In the genomic region with DNA sequence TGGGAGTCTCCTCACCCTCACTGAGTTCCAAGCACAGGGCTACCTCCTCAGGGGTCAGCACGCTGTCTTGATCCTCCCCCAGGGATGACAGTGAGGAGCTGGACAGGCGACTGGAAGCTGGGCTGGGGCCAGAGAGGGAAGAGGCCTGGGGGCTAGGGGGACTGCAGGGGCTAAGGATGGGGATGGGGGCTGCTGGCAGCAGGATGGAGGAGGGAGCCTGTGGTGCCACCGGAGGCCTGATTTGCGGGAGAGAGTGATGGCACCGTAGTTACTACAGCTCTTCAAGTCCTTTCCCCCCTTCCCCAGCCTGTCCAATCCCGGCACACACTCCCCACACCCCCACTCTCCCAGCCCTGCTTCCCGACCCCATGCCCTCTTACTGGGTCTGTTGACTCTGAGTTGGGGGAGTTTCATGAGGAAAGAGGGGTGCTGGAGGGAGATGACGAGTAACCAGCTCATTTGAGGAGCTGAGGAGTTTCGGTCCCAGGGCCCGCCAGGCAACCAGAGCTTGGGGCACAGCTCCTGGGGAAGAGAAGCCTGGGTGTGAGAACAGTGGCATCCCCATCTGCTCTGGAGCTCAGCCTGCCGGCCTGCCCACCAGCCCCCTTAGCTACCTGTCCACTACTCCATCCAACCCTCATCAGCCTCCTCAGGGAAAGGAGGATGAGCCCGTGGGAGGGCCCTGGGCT, we compare ENCODE assay signal across 31 cellular contexts. TPM values are rescaled to one million over a fixed set of nuclear protein-coding genes. Genes with fewer than 3 reads are reported as not detected.
"Had no signal": no experiment of that assay in that cellular context is flagged by ENCODE, and none has a peak within 500 bp of the region (broad histone marks: within the 10 kb centered on the region; RNA-seq: fewer than 3 reads in every experiment).

No MANE protein-coding gene starts in this region.

- H3K36me3 Mint-ChIP-seq: activated naive CD8-positive, alpha-beta T cell treated with anti-CD3 and anti-CD28 coated beads, Interleukin-2, amount 10 ng/mL, durations not matched to agents 7 days and 5 days; immature natural killer cell; natural killer cell had no signal

- H3K4me1 Mint-ChIP-seq: activated CD4-positive, alpha-beta T cell treated with anti-CD3 and anti-CD28 coated beads, Interleukin-2, amount 10 ng/mL, durations not matched to agents 24 days and 14 days; immature natural killer cell; natural killer cell had no signal

- DNase-seq: activated CD4-positive, alpha-beta T cell treated with anti-CD3 and anti-CD28 coated beads, Interleukin-2, amount 10 ng/mL, durations not matched to agents 24 days and 14 days; activated CD8-positive, alpha-beta T cell treated with anti-CD3 and anti-CD28 coated beads for 36 hours; activated naive CD4-positive, alpha-beta T cell treated with anti-CD3 and anti-CD28 coated beads for 36 hours; activated naive CD8-positive, alpha-beta T cell treated with anti-CD3 and anti-CD28 coated beads, Interleukin-2, amount 10 ng/mL, durations not matched to agents 7 days and 5 days; activated T-cell treated with anti-CD3 and anti-CD28 coated beads, Interleukin-2, amount 50 U/mL, for 4 hours; dermis blood vessel endothelial cell; effector CD8-positive, alpha-beta T cell; glutamatergic neuron; immature natural killer cell; left lung; mammary epithelial cell; midbrain; natural killer cell; stimulated activated CD4-positive, alpha-beta T cell treated with anti-CD3 and anti-CD28 coated beads, Interleukin-1b, Interleukin-23, amount 100 ng/mL, for 48 hours; stomach had no signal

- H3K4me3 Mint-ChIP-seq: activated CD4-positive, alpha-beta T cell treated with anti-CD3 and anti-CD28 coated beads, Interleukin-2, amount 10 ng/mL, durations not matched to agents 24 days and 14 days; activated CD8-positive, alpha-beta T cell treated with anti-CD3 and anti-CD28 coated beads for 36 hours; activated naive CD4-positive, alpha-beta T cell treated with anti-CD3 and anti-CD28 coated beads for 36 hours; activated naive CD8-positive, alpha-beta T cell treated with anti-CD3 and anti-CD28 coated beads, Interleukin-2, amount 10 ng/mL, durations not matched to agents 7 days and 5 days; activated T-cell treated with anti-CD3 and anti-CD28 coated beads, Interleukin-2, amount 50 U/mL, for 4 hours; immature natural killer cell; natural killer cell; T-helper 2 cell treated with Interferon-gamma antibody and Interleukin-4, amounts not matched to agents 5 μg/mL and 100 μg/mL, for 36 hours had no signal

- H3K27ac Mint-ChIP-seq: activated CD4-positive, alpha-beta T cell treated with anti-CD3 and anti-CD28 coated beads, Interleukin-2, amount 10 ng/mL, durations not matched to agents 24 days and 14 days; activated CD8-positive, alpha-beta T cell treated with anti-CD3 and anti-CD28 coated beads for 36 hours; activated naive CD4-positive, alpha-beta T cell treated with anti-CD3 and anti-CD28 coated beads for 36 hours; activated naive CD8-positive, alpha-beta T cell treated with anti-CD3 and anti-CD28 coated beads, Interleukin-2, amount 10 ng/mL, durations not matched to agents 7 days and 5 days; activated T-helper 2 cell treated with anti-CD3 and anti-CD28 coated beads, Interferon-gamma antibody, Interleukin-2, Interleukin-4, amounts not matched to agents 10 μg/mL and 5 μg/mL and 100 μg/mL, durations not matched to agents 14 hours and 24 hours and 36 hours; immature natural killer cell; natural killer cell; T-helper 2 cell treated with Interferon-gamma antibody and Interleukin-4, amounts not matched to agents 5 μg/mL and 100 μg/mL, for 36 hours had no signal

- FAIRE-seq: frontal cortex had no signal

- H3K4me3 ChIP-seq: hepatocyte, left lung, ovary, psoas muscle, right atrium auricular region, stomach, suprapubic skin, tibial nerve, vagina had no signal

- H3K9me3 Mint-ChIP-seq: activated CD4-positive, alpha-beta T cell treated with anti-CD3 and anti-CD28 coated beads, Interleukin-2, amount 10 ng/mL, durations not matched to agents 24 days and 14 days; activated CD8-positive, alpha-beta T cell treated with anti-CD3 and anti-CD28 coated beads for 36 hours; activated naive CD4-positive, alpha-beta T cell treated with anti-CD3 and anti-CD28 coated beads for 36 hours; activated naive CD8-positive, alpha-beta T cell treated with anti-CD3 and anti-CD28 coated beads, Interleukin-2, amount 10 ng/mL, durations not matched to agents 7 days and 5 days; activated T-cell treated with anti-CD3 and anti-CD28 coated beads, Interleukin-2, amount 50 U/mL, for 4 hours; activated T-helper 2 cell treated with anti-CD3 and anti-CD28 coated beads, Interferon-gamma antibody, Interleukin-2, Interleukin-4, amounts not matched to agents 10 μg/mL and 5 μg/mL and 100 μg/mL, durations not matched to agents 14 hours and 24 hours and 36 hours; immature natural killer cell; natural killer cell; T-helper 2 cell treated with Interferon-gamma antibody and Interleukin-4, amounts not matched to agents 5 μg/mL and 100 μg/mL, for 36 hours had no signal

- H3K27ac ChIP-seq: hepatocyte, left lung, ovary, psoas muscle, right atrium auricular region, stomach, suprapubic skin, tibial nerve, vagina, VCaP had no signal

- H3K27me3 Mint-ChIP-seq: activated CD8-positive, alpha-beta T cell treated with anti-CD3 and anti-CD28 coated beads for 36 hours had no signal

- ATAC-seq: activated CD4-positive, CD25-positive, alpha-beta regulatory T cell treated with anti-CD3 and anti-CD28 coated beads, Interleukin-2, amount 50 U/mL, for 24 hours; activated CD8-positive, alpha-beta T cell treated with anti-CD3 and anti-CD28 coated beads for 36 hours; activated T-cell treated with anti-CD3 and anti-CD28 coated beads, Interleukin-2, amount 50 U/mL, for 4 hours; esophagus mucosa; left lung; natural killer cell; psoas muscle had no signal

RNA-seq across cellular contexts. Expression of gene ROBO4, which starts 10.5 kb away (rescaled TPM):
- total RNA-seq: activated CD4-positive, alpha-beta T cell treated with anti-CD3 and anti-CD28 coated beads, Interleukin-2, amount 10 ng/mL, durations not matched to agents 24 days and 14 days; activated CD8-positive, alpha-beta T cell treated with anti-CD3 and anti-CD28 coated beads for 36 hours; activated naive CD4-positive, alpha-beta T cell treated with anti-CD3 and anti-CD28 coated beads for 36 hours; activated naive CD8-positive, alpha-beta T cell treated with anti-CD3 and anti-CD28 coated beads, Interleukin-2, amount 10 ng/mL, durations not matched to agents 7 days and 5 days; activated T-cell treated with anti-CD3 and anti-CD28 coated beads, Interleukin-2, amount 50 U/mL, for 4 hours; activated T-helper 2 cell treated with anti-CD3 and anti-CD28 coated beads, Interferon-gamma antibody, Interleukin-2, Interleukin-4, amounts not matched to agents 10 μg/mL and 5 μg/mL and 100 μg/mL, durations not matched to agents 14 hours and 24 hours and 36 hours; natural killer cell had no signal

RNA-seq across cellular contexts. Expression of gene HEPN1, which starts 31.9 kb away (rescaled TPM):
- total RNA-seq: activated CD4-positive, alpha-beta T cell treated with anti-CD3 and anti-CD28 coated beads, Interleukin-2, amount 10 ng/mL, durations not matched to agents 24 days and 14 days; activated CD8-positive, alpha-beta T cell treated with anti-CD3 and anti-CD28 coated beads for 36 hours; activated naive CD4-positive, alpha-beta T cell treated with anti-CD3 and anti-CD28 coated beads for 36 hours; activated naive CD8-positive, alpha-beta T cell treated with anti-CD3 and anti-CD28 coated beads, Interleukin-2, amount 10 ng/mL, durations not matched to agents 7 days and 5 days; activated T-cell treated with anti-CD3 and anti-CD28 coated beads, Interleukin-2, amount 50 U/mL, for 4 hours; activated T-helper 2 cell treated with anti-CD3 and anti-CD28 coated beads, Interferon-gamma antibody, Interleukin-2, Interleukin-4, amounts not matched to agents 10 μg/mL and 5 μg/mL and 100 μg/mL, durations not matched to agents 14 hours and 24 hours and 36 hours; cerebellum; dermis blood vessel endothelial cell; esophagus mucosa; frontal cortex; hepatocyte; kidney epithelial cell; left lung; mammary epithelial cell; natural killer cell; psoas muscle; right atrium auricular region; skeletal muscle tissue; stomach; suprapubic skin; tibial nerve; vagina had no signal

RNA-seq across cellular contexts. Expression of gene HEPACAM, which starts 48.7 kb away (rescaled TPM):
- total RNA-seq: activated CD4-positive, alpha-beta T cell treated with anti-CD3 and anti-CD28 coated beads, Interleukin-2, amount 10 ng/mL, durations not matched to agents 24 days and 14 days; activated naive CD4-positive, alpha-beta T cell treated with anti-CD3 and anti-CD28 coated beads for 36 hours; activated naive CD8-positive, alpha-beta T cell treated with anti-CD3 and anti-CD28 coated beads, Interleukin-2, amount 10 ng/mL, durations not matched to agents 7 days and 5 days; activated T-cell treated with anti-CD3 and anti-CD28 coated beads, Interleukin-2, amount 50 U/mL, for 4 hours; activated T-helper 2 cell treated with anti-CD3 and anti-CD28 coated beads, Interferon-gamma antibody, Interleukin-2, Interleukin-4, amounts not matched to agents 10 μg/mL and 5 μg/mL and 100 μg/mL, durations not matched to agents 14 hours and 24 hours and 36 hours; esophagus mucosa; left lung; natural killer cell; stomach had no signal
